1 cellular context compared by ENCODE assay signal in genomic region chr1:233891151-233891550, GRCh38.
A peak's percentile ranks its signal among the peaks of the same experiment; 100 is the strongest.
TF ChIP-seq lines count a peak whose summit lies in the region.
"Not testable (repeated sequence)": the region's sequence is repeated elsewhere in the genome, so short reads cannot be mapped to it uniquely, and the experiment has no call there.

No MANE protein-coding gene starts in this region.

- POLR2A ChIA-PET in HEK293 (lab: Yijun Ruan, JAX) = not testable (repeated sequence)

- not testable (repeated sequence) for H3K36me3 ChIP-seq in HEK293 (ENCODE audit: control insufficient read depth in 2 of 2, insufficient read depth in 1 of 2, low read length in 2 of 2)

- H3K4me1 ChIP-seq in HEK293 (ENCODE audit: control insufficient read depth, insufficient read depth, low read length) = not testable (repeated sequence)

- CTCF ChIA-PET in HEK293 (lab: Yijun Ruan, JAX) = interaction anchor here (0.7 kb wide), 1 partner anchor 58 kb away, joined by 4 read pairs; no protein-coding TSS in a partner anchor

- H3K27ac ChIP-seq in HEK293 (ENCODE audit: extremely low read depth, low read depth, low read length) = not testable (repeated sequence)

- not testable (repeated sequence) for TF ChIP-seq CTCF in HEK293 (tag by site-specific recombination; IDR thresholded peaks at IDR 0.05)

- H3K9me3 ChIP-seq in HEK293 (ENCODE audit: control insufficient read depth, insufficient read depth, low read depth, low read length) = not testable (repeated sequence)

- H3K4me3 ChIP-seq in HEK293 (ENCODE audit: low read depth, low read length) = not testable (repeated sequence)

TF ChIP-seq in HEK293, 187 proteins besides CTCF, POLR2A, EP300 and RAD21:
- TF ChIP-seq ZNF585B (tag by site-specific recombination; IDR thresholded peaks at IDR 0.05) = peak; percentile 95
